3 cellular contexts compared by ENCODE assay signal in genomic region chr13:101858869-101859268, GRCh38.
TF ChIP-seq lines count a peak whose summit lies in the region.

No MANE protein-coding gene starts in this region.

TF ChIP-seq in HepG2, 621 proteins besides CTCF, POLR2A, EP300 and RAD21:
- TF ChIP-seq MAFF (IDR thresholded peaks at IDR 0.05; ENCODE audit: low read depth, low read length) (0 out of 2 replicates have a peak, but pooled peaks have one; percentile 5), MAFK (conservative IDR thresholded peaks at IDR 0.05 in 1 of 2, IDR thresholded peaks at IDR 0.05 in 1 of 2; ENCODE audit: low read length in 2 of 2) (peak in 1 of 2 experiments; percentile 55; a peak in 2 of 4 replicates), PRDM4 (CRISPR knock-in tag; IDR thresholded peaks at IDR 0.05; ENCODE audit: borderline replicate concordance) (no peak), ZNF580 (CRISPR knock-in tag; IDR thresholded peaks at IDR 0.05; ENCODE audit: borderline replicate concordance, low read depth) (no peak), U2AF2 (IDR thresholded peaks at IDR 0.05; ENCODE audit: low read depth, low read length) (no peak)
- TF ChIP-seq, protein P1, sequence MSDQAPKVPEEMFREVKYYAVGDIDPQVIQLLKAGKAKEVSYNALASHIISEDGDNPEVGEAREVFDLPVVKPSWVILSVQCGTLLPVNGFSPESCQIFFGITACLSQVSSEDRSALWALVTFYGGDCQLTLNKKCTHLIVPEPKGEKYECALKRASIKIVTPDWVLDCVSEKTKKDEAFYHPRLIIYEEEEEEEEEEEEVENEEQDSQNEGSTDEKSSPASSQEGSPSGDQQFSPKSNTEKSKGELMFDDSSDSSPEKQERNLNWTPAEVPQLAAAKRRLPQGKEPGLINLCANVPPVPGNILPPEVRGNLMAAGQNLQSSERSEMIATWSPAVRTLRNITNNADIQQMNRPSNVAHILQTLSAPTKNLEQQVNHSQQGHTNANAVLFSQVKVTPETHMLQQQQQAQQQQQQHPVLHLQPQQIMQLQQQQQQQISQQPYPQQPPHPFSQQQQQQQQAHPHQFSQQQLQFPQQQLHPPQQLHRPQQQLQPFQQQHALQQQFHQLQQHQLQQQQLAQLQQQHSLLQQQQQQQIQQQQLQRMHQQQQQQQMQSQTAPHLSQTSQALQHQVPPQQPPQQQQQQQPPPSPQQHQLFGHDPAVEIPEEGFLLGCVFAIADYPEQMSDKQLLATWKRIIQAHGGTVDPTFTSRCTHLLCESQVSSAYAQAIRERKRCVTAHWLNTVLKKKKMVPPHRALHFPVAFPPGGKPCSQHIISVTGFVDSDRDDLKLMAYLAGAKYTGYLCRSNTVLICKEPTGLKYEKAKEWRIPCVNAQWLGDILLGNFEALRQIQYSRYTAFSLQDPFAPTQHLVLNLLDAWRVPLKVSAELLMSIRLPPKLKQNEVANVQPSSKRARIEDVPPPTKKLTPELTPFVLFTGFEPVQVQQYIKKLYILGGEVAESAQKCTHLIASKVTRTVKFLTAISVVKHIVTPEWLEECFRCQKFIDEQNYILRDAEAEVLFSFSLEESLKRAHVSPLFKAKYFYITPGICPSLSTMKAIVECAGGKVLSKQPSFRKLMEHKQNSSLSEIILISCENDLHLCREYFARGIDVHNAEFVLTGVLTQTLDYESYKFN (CRISPR knock-in tag; conservative IDR thresholded peaks at IDR 0.05): no peak
TF ChIP-seq in HepG2: peak in this region for 2.

TF ChIP-seq in IMR-90, 13 proteins besides CTCF, POLR2A, EP300 and RAD21:
- TF ChIP-seq CEBPB (IDR thresholded peaks at IDR 0.05; ENCODE audit: low read depth, low read length): no peak
- 0 out of 2 replicates have a peak, but pooled peaks have one; percentile 6 for TF ChIP-seq MAFK (IDR thresholded peaks at IDR 0.05; ENCODE audit: low read depth, low read length)

TF ChIP-seq in neural cell, 6 proteins besides CTCF, POLR2A, EP300 and RAD21:
- TF ChIP-seq EZH2 (IDR thresholded peaks at IDR 0.05; ENCODE audit: borderline replicate concordance, insufficient read depth, low read length, poor library complexity, severe bottlenecking): no peak
- TF ChIP-seq REST (IDR thresholded peaks at IDR 0.05; ENCODE audit: borderline replicate concordance): no peak
- no peak for TF ChIP-seq MXI1 (conservative IDR thresholded peaks at IDR 0.05; ENCODE audit: poor library complexity, severe bottlenecking)
- no peak for TF ChIP-seq SMC3 (conservative IDR thresholded peaks at IDR 0.05; ENCODE audit: poor library complexity)
- peak; percentile 52 for TF ChIP-seq POLR2AphosphoS5 (IDR thresholded peaks at IDR 0.05)
- no peak for TF ChIP-seq TAF1 (IDR thresholded peaks at IDR 0.05; ENCODE audit: low read depth)
